8 cellular contexts compared by ENCODE assay signal in genomic region chr3:112303811-112304325, GRCh38. TPM values are rescaled to one million over a fixed set of nuclear protein-coding genes. Genes with fewer than 3 reads are reported as not detected.
DNase-seq lines count a peak whose midpoint lies in the region; ATAC-seq and TF ChIP-seq lines count a peak whose summit lies in the region.

No MANE protein-coding gene starts in this region.

- WGBS in heart left ventricle, 4 donors: 4 to 11% (median 9%) methylated on average over 10 of the region's 10 CpGs

- DNase-seq in AG04450 (ENCODE audit: low read depth, low spot score): no peak
- DNase-seq in SK-N-DZ (ENCODE audit: low spot score): peak; percentile 37
- peak in 1 of 5 donors; percentile 24 for DNase-seq in heart left ventricle
- DNase-seq in retinal pigment epithelial cell (ENCODE audit: low read depth): no peak
- no peak for DNase-seq in NCI-H2171 (lab: John Stamatoyannopoulos, UW)
- no peak for DNase-seq in AML-193 (lab: John Stamatoyannopoulos, UW)
- DNase-seq in RPMI8226: no peak

- H3K27me3 ChIP-seq in AG04450 (ENCODE audit: control insufficient read depth, insufficient read depth, low read length) (no peaks in the 10 kb centered on the region), heart left ventricle (no peaks in the 10 kb centered on the region)

- peaks cover 0 to 20% (median 14%) of the 10 kb centered on the region in 12 donors for H3K4me1 ChIP-seq in heart left ventricle

- POLR2A ChIA-PET in AG04450 (lab: Yijun Ruan, JAX): interaction anchor here (0.6 to 1.1 kb wide), 2 partner anchors 87 to 697 kb away, joined by 3 read pairs; no protein-coding TSS in a partner anchor

- ATAC-seq in GM19372 (IDR thresholded peaks at IDR 0.05; ENCODE audit: low read depth, unreplicated experiment) (peak; percentile 68), heart left ventricle (peak in 3 of 4 donors; percentile 42 to 58 (median 55))

- no peak for TF ChIP-seq POLR2A in heart left ventricle (IDR thresholded peaks at IDR 0.05)

- CTCF ChIA-PET in AG04450 (lab: Charles Lee): interaction anchor here (0.9 to 5.2 kb wide), 8 partner anchors 9 to 215 kb away, joined by 3 to 62 read pairs (median 4); partner anchors contain the start of gene SLC9C1

- intact Hi-C loops in heart left ventricle (cut with DNase I): no loop called here

- H3K4me3 ChIP-seq in AG04450 (ENCODE audit: low read depth, low read length): peak overlapping the region; percentile 55
- H3K4me3 ChIP-seq in heart left ventricle: peak overlapping the region; percentile 9 to 66 (median 48)
- peak overlapping the region; percentile 69 for H3K4me3 ChIP-seq in retinal pigment epithelial cell (ENCODE audit: low read length)

- H3K27ac ChIP-seq in AG04450 (ENCODE audit: low read depth, low read length) (peak overlapping the region; percentile 39), heart left ventricle (peak overlapping the region in 5 of 12 donors; percentile 8 to 39 (median 14))

- H3K36me3 ChIP-seq in heart left ventricle: no peaks in the 10 kb centered on the region

- H3K9me3 ChIP-seq in AG04450 (ENCODE audit: control insufficient read depth, insufficient read depth, low read length): peaks cover 6% of the 10 kb centered on the region
- no peaks in the 10 kb centered on the region for H3K9me3 ChIP-seq in heart left ventricle

- no peak for TF ChIP-seq CTCF in AG04450 (IDR thresholded peaks at IDR 0.05; ENCODE audit: low read depth, low read length)
- no peak for TF ChIP-seq CTCF in heart left ventricle (IDR thresholded peaks at IDR 0.05)
- no peak for TF ChIP-seq CTCF in retinal pigment epithelial cell (conservative IDR thresholded peaks at IDR 0.05; ENCODE audit: low read depth, low read length)

RNA-seq across cellular contexts. Expression of gene SLC9C1, which starts 9.9 kb away (rescaled TPM):
- polyA plus RNA-seq in AG04450 (2011; rRNA removed) (not detected in 2 replicates), heart left ventricle (under 1 TPM; 0.11 to 0.15 TPM)
- polyA minus RNA-seq in AG04450 (2011; rRNA and poly(A)+ RNA removed): not detected in 2 replicates
- polyA plus RNA-seq in SK-N-DZ (2014; cell fraction: cytosol; rRNA removed): 0.25 TPM in 1 of 2 replicates, not detected in the other
- polyA plus RNA-seq in SK-N-DZ (2014; cell fraction: nucleus; rRNA removed): 0.08 TPM in 1 of 2 replicates, not detected in the other
- total RNA-seq in heart left ventricle: 1 to 10 TPM in 7 of 9 donors, under 1 TPM in 2; 0.48 to 3.8 (median 1.4) TPM

RNA-seq across cellular contexts. Expression of gene CD200, which starts 29.1 kb away (rescaled TPM):
- polyA plus RNA-seq in AG04450 (2011; rRNA removed) (3.0 and 3.4 TPM in 2 replicates), heart left ventricle (under 1 TPM; 0.38 to 0.94 TPM)
- polyA minus RNA-seq in AG04450 (2011; rRNA and poly(A)+ RNA removed): 2.5 and 2.6 TPM in 2 replicates
- 3.9 and 6.8 TPM in 2 replicates for polyA plus RNA-seq in SK-N-DZ (2014; cell fraction: cytosol; rRNA removed)
- polyA plus RNA-seq in SK-N-DZ (2014; cell fraction: nucleus; rRNA removed): 1.9 and 4.7 TPM in 2 replicates
- 10 to 100 TPM in 1 of 9 donors, 1 to 10 TPM in 3, under 1 TPM in 5; 0.26 to 23.9 (median 0.81) TPM for total RNA-seq in heart left ventricle
